Comparison of ENCODE assay signal across 8 cellular contexts in the genomic region with DNA sequence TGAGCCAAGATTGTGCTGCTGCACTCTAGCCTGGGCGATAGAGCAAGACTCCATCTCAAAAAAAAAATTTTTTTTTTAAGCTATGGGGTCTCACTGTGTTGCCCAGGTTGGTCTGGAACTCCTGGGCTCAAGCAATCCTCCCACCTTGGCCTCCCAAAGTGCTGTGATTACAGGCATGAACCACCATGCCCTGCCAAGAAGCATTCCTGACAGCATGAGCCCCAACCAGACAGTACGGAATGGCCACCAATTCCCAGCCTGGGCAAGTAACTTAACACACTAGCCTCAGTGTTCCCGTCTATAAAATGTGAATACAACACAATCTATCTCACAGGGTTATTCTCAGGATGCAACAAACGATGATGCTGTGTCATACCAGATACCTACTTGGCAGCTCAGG. TPM values are rescaled to one million over a fixed set of nuclear protein-coding genes. Genes with fewer than 3 reads are reported as not detected.
DNase-seq lines count a peak whose midpoint lies in the region; ATAC-seq and TF ChIP-seq lines count a peak whose summit lies in the region.

No MANE protein-coding gene starts in this region.

- BruUV-seq in IMR-90 (replicated peaks; lab: Mats Ljungman, UMichigan): no TSS peak

- H3K4me1 Mint-ChIP-seq in central memory CD8-positive, alpha-beta T cell: peaks cover 41% of the 10 kb centered on the region
- H3K4me1 Mint-ChIP-seq in naive B cell: peaks cover 37 to 64% (median 61%) of the 10 kb centered on the region in 3 donors

- H3K79me1 ChIP-seq in IMR-90 (ENCODE audit: low read depth in 1 of 2, low read length in 2 of 2): peaks cover 0 to 48% of the 10 kb centered on the region in 2 experiments; a peak in 3 of 4 replicates

- no peak for TF ChIP-seq POLR2A in IMR-90 (IDR thresholded peaks at IDR 0.05; ENCODE audit: low read depth, low read length)

- H3K4me1 ChIP-seq in BE2C (no peaks in the 10 kb centered on the region), IMR-90 (ENCODE audit: control insufficient read depth, insufficient read depth, low read length) (peaks cover 21% of the 10 kb centered on the region)

- H2AK5ac ChIP-seq in IMR-90 (ENCODE audit: low read depth, low read length): peak overlapping the region; percentile 20; the same call in 1 of the 2 replicates

- H2BK5ac ChIP-seq in IMR-90 (ENCODE audit: low read depth, low read length, poor library complexity, severe bottlenecking): peak overlapping the region; percentile 6

- H3K9me3 Mint-ChIP-seq in central memory CD8-positive, alpha-beta T cell: no peaks in the 10 kb centered on the region
- H3K9me3 Mint-ChIP-seq in naive B cell: no peaks in the 10 kb centered on the region

- intact Hi-C loops in IMR-90 (cut with micrococcal nuclease): loop anchor here (2.0 kb wide), 1 partner anchor 15 kb away; no protein-coding TSS in a partner anchor

- in situ Hi-C loops in IMR-90 (cut with MboI; ENCODE audit: low sequenced_read_pairs): no loop called here

- ATAC-seq in IMR-90 (ENCODE audit: low read depth): no peak
- ATAC-seq in central memory CD8-positive, alpha-beta T cell (replicated peaks; ENCODE audit: extremely low read depth, poor library complexity, severe bottlenecking): no peak
- ATAC-seq in naive B cell (ENCODE audit: low read depth in 2 of 2): no peak

- no peak overlapping the region for H4K8ac ChIP-seq in IMR-90 (ENCODE audit: low read depth in 2 of 2, low read length in 2 of 2)

- 0 out of 2 replicates have a peak overlapping the region, but pooled peaks have one; percentile 10 for H3K4ac ChIP-seq in IMR-90 (ENCODE audit: low read depth, low read length)

- peak overlapping the region; percentile 93 for H3K9ac ChIP-seq in IMR-90 (ENCODE audit: low read depth, low read length)

- H2AFZ ChIP-seq in IMR-90 (replicated peaks; ENCODE audit: low read length, poor library complexity): no peak overlapping the region

- peak overlapping the region; percentile 97 for H3K4me2 ChIP-seq in IMR-90 (ENCODE audit: low read depth, low read length)

- H3K27me3 ChIP-seq in BE2C (no peaks in the 10 kb centered on the region), IMR-90 (ENCODE audit: control insufficient read depth, insufficient read depth, low read length) (no peaks in the 10 kb centered on the region)

- no peak overlapping the region; the same call in 1 of the 2 replicates for H3K27ac ChIP-seq in IMR-90 (ENCODE audit: insufficient read depth, low read length)

- H3K4me3 Mint-ChIP-seq in central memory CD8-positive, alpha-beta T cell: peak overlapping the region; percentile 91
- peak overlapping the region in 6 of 8 donors; percentile 87 to 94 (median 90) for H3K4me3 Mint-ChIP-seq in naive B cell

- peaks cover 25% of the 10 kb centered on the region for H3K9me1 ChIP-seq in IMR-90 (ENCODE audit: insufficient read depth, low read length)

- H4K5ac ChIP-seq in IMR-90 (ENCODE audit: low read depth, low read length): no peak overlapping the region

- H3K14ac ChIP-seq in IMR-90 (replicated peaks; ENCODE audit: low read depth, low read length): peak overlapping the region; percentile 69

- peaks cover 71% of the 10 kb centered on the region for H4K20me1 ChIP-seq in IMR-90 (ENCODE audit: insufficient read depth, low read length)

- H3K9me3 ChIP-seq in BE2C: no peaks in the 10 kb centered on the region
- no peaks in the 10 kb centered on the region for H3K9me3 ChIP-seq in IMR-90 (ENCODE audit: control insufficient read depth, insufficient read depth, low read length)

- H4K91ac ChIP-seq in IMR-90 (ENCODE audit: insufficient read depth, low read depth, low read length): no peak overlapping the region

- peaks cover 9% of the 10 kb centered on the region; the same call in 1 of the 2 replicates for H3K36me3 ChIP-seq in BE2C
- peaks cover 10% of the 10 kb centered on the region; the same call in 1 of the 2 replicates for H3K36me3 ChIP-seq in IMR-90 (ENCODE audit: control insufficient read depth, insufficient read depth, low read length)

- H2BK20ac ChIP-seq in IMR-90 (ENCODE audit: low read depth, low read length): no peak overlapping the region

- POLR2A ChIA-PET in IMR-90 (lab: Charles Lee; ENCODE audit: unreplicated experiment): no interaction called here

- no peak for TF ChIP-seq RAD21 in IMR-90 (IDR thresholded peaks at IDR 0.05; ENCODE audit: low read length)

- 83% methylated on average over 2 of the region's 4 CpGs; no CpG with 5 or more reads in 1 of the 2 experiments for WGBS in IMR-90 (ENCODE audit: extremely low coverage in 2 of 2, insufficient read length in 1 of 2), 2 experiments

- DNase-seq in BE2C: no peak
- no peak for DNase-seq in IMR-90
- DNase-seq in central memory CD8-positive, alpha-beta T cell (ENCODE audit: low spot score in 2 of 2): no peak
- no peak for DNase-seq in naive B cell
- DNase-seq in OCI-M1 (lab: John Stamatoyannopoulos, UW): no peak
- no peak for DNase-seq in kidney glomerular epithelial cell (lab: John Stamatoyannopoulos, UW)
- no peak for DNase-seq in GDM1 (lab: John Stamatoyannopoulos, UW)
- DNase-seq in putamen (ENCODE audit: low spot score): no peak

- H3K56ac ChIP-seq in IMR-90 (ENCODE audit: extremely low read depth, insufficient read depth, low read length): no peak overlapping the region

- H2AK9ac ChIP-seq in IMR-90 (replicated peaks; ENCODE audit: low read depth, low read length, poor library complexity): no peak overlapping the region

- H2BK15ac ChIP-seq in IMR-90 (ENCODE audit: low read depth, low read length): no peak overlapping the region

- dilution Hi-C loops in IMR-90 (cut with HindIII; ENCODE audit: low sequenced_read_pairs, unreplicated experiment): no loop called here

- H3K27me3 Mint-ChIP-seq in central memory CD8-positive, alpha-beta T cell: no peaks in the 10 kb centered on the region
- no peaks in the 10 kb centered on the region for H3K27me3 Mint-ChIP-seq in naive B cell

- CTCF ChIA-PET in IMR-90 (lab: Yijun Ruan, JAX): interaction anchor here (1.1 kb wide), 1 partner anchor 139 kb away, joined by 3 read pairs; no protein-coding TSS in a partner anchor

- TF ChIP-seq CTCF in BE2C (IDR thresholded peaks at IDR 0.05; ENCODE audit: low read depth, low read length) (no peak), IMR-90 (conservative IDR thresholded peaks at IDR 0.05; ENCODE audit: low read depth, low read length) (no peak)

- no peak overlapping the region for H3K18ac ChIP-seq in IMR-90 (ENCODE audit: low read depth, low read length)

- H3K23ac ChIP-seq in IMR-90 (ENCODE audit: low read depth, low read length): peak overlapping the region; percentile 14; the same call in 1 of the 2 replicates

- H3K4me3 ChIP-seq in BE2C (ENCODE audit: low read depth, low read length): peak overlapping the region; percentile 86
- peak overlapping the region; percentile 95 for H3K4me3 ChIP-seq in IMR-90 (ENCODE audit: insufficient read depth, low read depth, low read length)

- peaks cover 6% of the 10 kb centered on the region for H3K36me3 Mint-ChIP-seq in central memory CD8-positive, alpha-beta T cell (ENCODE audit: insufficient read depth)
- no peaks in the 10 kb centered on the region for H3K36me3 Mint-ChIP-seq in naive B cell

- H3K27ac Mint-ChIP-seq in central memory CD8-positive, alpha-beta T cell (ENCODE audit: low read depth): no peak overlapping the region
- H3K27ac Mint-ChIP-seq in naive B cell: peak overlapping the region in 1 of 6 donors; percentile 82

- H2BK120ac ChIP-seq in IMR-90 (ENCODE audit: low read depth, low read length): no peak overlapping the region

TF ChIP-seq in IMR-90, 13 proteins besides CTCF, POLR2A, EP300 and RAD21:
- no peak for TF ChIP-seq MXI1 (IDR thresholded peaks at IDR 0.05; ENCODE audit: borderline replicate concordance, low read depth, low read length)
- no peak for TF ChIP-seq SMC3 (IDR thresholded peaks at IDR 0.05; ENCODE audit: low read depth, low read length)
- no peak for TF ChIP-seq BHLHE40 (IDR thresholded peaks at IDR 0.05; ENCODE audit: low read depth, low read length)

RNA-seq across cellular contexts. Expression of gene TKT, which starts 2.1 kb away (rescaled TPM):
- polyA plus RNA-seq in BE2C (2012; ENCODE audit: insufficient read depth, insufficient read length, low read depth): 198 TPM
- 301 and 349 TPM in 2 replicates for total RNA-seq in IMR-90 (2012; rRNA removed)
- 280 and 325 TPM in 2 replicates for polyA plus RNA-seq in IMR-90 (2012; rRNA removed)
- 199 and 222 TPM in 2 replicates for polyA plus RNA-seq in IMR-90 (2012; cell fraction: cytosol; rRNA removed)
- polyA plus RNA-seq in IMR-90 (2012; cell fraction: nucleus; rRNA removed; ENCODE audit: low replicate concordance): 167 and 314 TPM in 2 replicates
- polyA plus RNA-seq in naive B cell (ENCODE audit: low read depth in 6 of 6): 10 to 100 TPM; 33.0 to 52.9 (median 45.9) TPM
